20 cellular contexts compared by ENCODE assay signal in the genomic region with DNA sequence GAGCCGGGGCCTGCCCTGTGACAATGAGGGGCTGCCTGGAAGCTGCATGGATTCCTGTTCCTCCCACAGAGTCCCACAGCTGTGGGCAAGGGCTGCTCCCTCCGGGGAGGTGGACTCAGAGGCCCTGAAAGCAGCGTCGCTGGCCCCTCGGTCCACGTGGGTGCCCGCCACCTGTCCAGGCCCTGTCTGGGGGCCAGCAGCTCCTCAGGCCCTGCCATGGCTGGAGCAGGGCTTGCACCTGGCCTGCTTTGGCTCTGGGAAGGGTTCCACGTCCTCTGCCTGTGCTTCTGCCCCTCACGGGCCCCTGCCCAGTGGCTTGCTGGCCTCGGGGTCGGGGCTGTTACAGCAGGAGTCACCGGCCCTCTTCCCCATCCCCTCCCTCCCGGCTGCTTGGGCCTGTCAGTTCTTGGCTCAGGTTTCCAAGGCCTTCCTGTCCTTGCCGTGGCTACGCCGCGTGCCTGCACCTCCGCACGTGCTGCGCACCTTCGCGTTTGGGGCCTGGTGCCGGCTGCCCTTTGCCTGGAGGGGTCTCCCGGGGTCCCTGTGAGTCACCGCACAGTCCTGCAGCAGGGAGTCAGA. TPM values are rescaled to one million over a fixed set of nuclear protein-coding genes. Genes with fewer than 3 reads are reported as not detected.
DNase-seq lines count a peak whose midpoint lies in the region; ATAC-seq and TF ChIP-seq lines count a peak whose summit lies in the region.
"Had no signal": no experiment of that assay in that cellular context is flagged by ENCODE, and none has a peak within 500 bp of the region (broad histone marks: within the 10 kb centered on the region; RNA-seq: fewer than 3 reads in every experiment).

No MANE protein-coding gene starts in this region.

- no peaks in the 10 kb centered on the region for H3K9me3 Mint-ChIP-seq in MCF 10A (ENCODE audit: unreplicated experiment)
- H3K9me3 Mint-ChIP-seq in stimulated activated memory B cell treated with anti-CD40 and anti-IgM and Interleukin-4, amounts not matched to agents 10 μg/mL and 1 μg/mL and 100 μg/mL, for 72 hours = no peaks in the 10 kb centered on the region

- TF ChIP-seq CTCF in breast epithelium (IDR thresholded peaks at IDR 0.05) (no peak), MCF 10A (IDR thresholded peaks at IDR 0.05; ENCODE audit: unreplicated experiment) (no peak), VCaP (conservative IDR thresholded peaks at IDR 0.05) (no peak)

- no peaks in the 10 kb centered on the region for H3K27me3 Mint-ChIP-seq in MCF 10A (ENCODE audit: insufficient read depth, unreplicated experiment)
- no peaks in the 10 kb centered on the region for H3K27me3 Mint-ChIP-seq in stimulated activated memory B cell treated with anti-CD40 and anti-IgM and Interleukin-4, amounts not matched to agents 10 μg/mL and 1 μg/mL and 100 μg/mL, for 72 hours

- peak overlapping the region; percentile 74 to 75 for H3K27ac ChIP-seq in breast epithelium
- H3K27ac ChIP-seq in VCaP = peak overlapping the region; percentile 98

- H3K36me3 ChIP-seq in breast epithelium = no peaks in the 10 kb centered on the region

- CTCF ChIA-PET in MCF 10A (lab: Yijun Ruan, JAX) = no interaction called here

- intact Hi-C loops in breast epithelium (cut with DNase I; ENCODE audit: low total_unique reads) = loop anchor here (10.0 kb wide), 1 partner anchor 351 kb away; a partner anchor contains a TSS
- intact Hi-C loops in MCF 10A (cut with micrococcal nuclease) = no loop called here

- no peaks in the 10 kb centered on the region for H3K36me3 Mint-ChIP-seq in MCF 10A (ENCODE audit: insufficient read depth, unreplicated experiment)
- H3K36me3 Mint-ChIP-seq in stimulated activated memory B cell treated with anti-CD40 and anti-IgM and Interleukin-4, amounts not matched to agents 10 μg/mL and 1 μg/mL and 100 μg/mL, for 72 hours = peaks cover 22% of the 10 kb centered on the region

- peaks cover 8% of the 10 kb centered on the region for H3K4me1 Mint-ChIP-seq in MCF 10A (ENCODE audit: insufficient read depth, unreplicated experiment)
- peaks cover 93% of the 10 kb centered on the region for H3K4me1 Mint-ChIP-seq in stimulated activated memory B cell treated with anti-CD40 and anti-IgM and Interleukin-4, amounts not matched to agents 10 μg/mL and 1 μg/mL and 100 μg/mL, for 72 hours

- TF ChIP-seq POLR2A in breast epithelium (IDR thresholded peaks at IDR 0.05) = no peak

- no peak for DNase-seq in breast epithelium (ENCODE audit: low spot score in 2 of 2)
- no peak for DNase-seq in MCF 10A (ENCODE audit: unreplicated experiment)
- DNase-seq in myocyte (ENCODE audit: low read depth) = peak; percentile 78
- no peak for DNase-seq in GM03348 (ENCODE audit: low spot score)
- DNase-seq in putamen (ENCODE audit: low spot score) = no peak
- DNase-seq in NK-92 treated with Interleukin-12 subunit alpha and Interleukin-12 subunit beta, amount 100 ng/mL, for 24 hours (lab: John Stamatoyannopoulos, UW) = no peak
- DNase-seq: DMS79 treated with DMSO at 0.1 percent for 48 hours, GDM1, GOT3, KBM-7, MG63, NCI-H1092 treated with DMSO at 0.1 percent for 48 hours, NCI-H187 treated with DMSO at 0.1 percent for 48 hours, NCI-H2171, NCI-H446 treated with DMSO at 0.1 percent for 48 hours, NCI-H774, Right ventricle myocardium superior had no signal

- H3K27ac Mint-ChIP-seq in MCF 10A (ENCODE audit: low read depth, unreplicated experiment) = no peak overlapping the region
- no peak overlapping the region for H3K27ac Mint-ChIP-seq in stimulated activated memory B cell treated with anti-CD40 and anti-IgM and Interleukin-4, amounts not matched to agents 10 μg/mL and 1 μg/mL and 100 μg/mL, for 72 hours

- peaks cover 40 to 63% of the 10 kb centered on the region in 2 donors for H3K4me1 ChIP-seq in breast epithelium

- H3K4me3 ChIP-seq in breast epithelium = peak overlapping the region in 1 of 3 donors; percentile 37
- H3K4me3 ChIP-seq: MG63 had no signal

- POLR2A ChIA-PET in MCF 10A (lab: Yijun Ruan, JAX) = no interaction called here

- BruUV-seq in MCF 10A (replicated peaks; lab: Mats Ljungman, UMichigan) = no TSS peak

- H3K4me3 Mint-ChIP-seq in MCF 10A (ENCODE audit: unreplicated experiment) = no peak overlapping the region
- peak overlapping the region; percentile 18 for H3K4me3 Mint-ChIP-seq in stimulated activated memory B cell treated with anti-CD40 and anti-IgM and Interleukin-4, amounts not matched to agents 10 μg/mL and 1 μg/mL and 100 μg/mL, for 72 hours

- H3K27me3 ChIP-seq in breast epithelium = no peaks in the 10 kb centered on the region
- H3K27me3 ChIP-seq: MG63 had no signal

- no peaks in the 10 kb centered on the region for H3K9me3 ChIP-seq in breast epithelium
- H3K9me3 ChIP-seq: MG63 had no signal

- ATAC-seq in stimulated activated memory B cell treated with anti-CD40 and anti-IgM and Interleukin-4, amounts not matched to agents 10 μg/mL and 1 μg/mL and 100 μg/mL, for 72 hours = no peak
- ATAC-seq: Panc1 had no signal

RNA-seq across cellular contexts. Expression of a gene that starts 5.8 kb away (rescaled TPM):
- total RNA-seq in breast epithelium (1 to 10 TPM; 3.5 to 9.8 (median 7.2) TPM), MCF 10A (2022) (47.4 and 48.8 TPM in 2 replicates), myocyte (13.1 and 20.6 TPM in 2 replicates)
- polyA plus RNA-seq in myocyte (2012) = 15.1 TPM
